1 cellular context compared by ENCODE assay signal in genomic region chr21:39385299-39386145, GRCh38.
TF ChIP-seq lines count a peak whose summit lies in the region.

No MANE protein-coding gene starts in this region.

TF ChIP-seq in HepG2, 621 proteins besides CTCF, POLR2A, EP300 and RAD21 (continued from another document and continues in another):
- TF ChIP-seq MZF1 (CRISPR knock-in tag; IDR thresholded peaks at IDR 0.05; ENCODE audit: borderline replicate concordance) (no peak), ZBTB26 (CRISPR knock-in tag; IDR thresholded peaks at IDR 0.05; ENCODE audit: borderline replicate concordance) (no peak), ZC3H4 (CRISPR knock-in tag; IDR thresholded peaks at IDR 0.05; ENCODE audit: borderline replicate concordance) (no peak), MLXIP (CRISPR knock-in tag; IDR thresholded peaks at IDR 0.05; ENCODE audit: borderline replicate concordance) (peak; percentile 100), CAMTA2 (CRISPR knock-in tag; IDR thresholded peaks at IDR 0.05; ENCODE audit: borderline replicate concordance) (no peak), ZNF75D (CRISPR knock-in tag; IDR thresholded peaks at IDR 0.05; ENCODE audit: borderline replicate concordance) (no peak), ETS1 (CRISPR knock-in tag; IDR thresholded peaks at IDR 0.05) (no peak), RAD51 (IDR thresholded peaks at IDR 0.05; ENCODE audit: borderline replicate concordance) (no peak), KDM6A (CRISPR knock-in tag; IDR thresholded peaks at IDR 0.05; ENCODE audit: low read depth) (peak; percentile 95), GABPB1 (CRISPR knock-in tag; IDR thresholded peaks at IDR 0.05) (peak; percentile 74; the same call in 1 of the 2 replicates), ZNF205 (CRISPR knock-in tag; IDR thresholded peaks at IDR 0.05) (peak; percentile 74), RXRB (CRISPR knock-in tag; IDR thresholded peaks at IDR 0.05; ENCODE audit: borderline replicate concordance) (peak; percentile 74), SAP130 (CRISPR knock-in tag; IDR thresholded peaks at IDR 0.05; ENCODE audit: low read depth) (peak; percentile 75), IKZF1 (IDR thresholded peaks at IDR 0.05) (no peak), DMTF1 (CRISPR knock-in tag; IDR thresholded peaks at IDR 0.05) (no peak), FOXP1 (IDR thresholded peaks at IDR 0.05) (no peak), FOXP1 (CRISPR knock-in tag; IDR thresholded peaks at IDR 0.05) (peak; percentile 36), ZNF292 (CRISPR knock-in tag; IDR thresholded peaks at IDR 0.05; ENCODE audit: borderline replicate concordance, low read depth) (no peak), ZNF121 (CRISPR knock-in tag; IDR thresholded peaks at IDR 0.05) (peak; percentile 73), ZHX2 (IDR thresholded peaks at IDR 0.05; ENCODE audit: low read depth) (peak; percentile 50; the same call in 1 of the 2 replicates), ZHX2 (CRISPR knock-in tag; IDR thresholded peaks at IDR 0.05; ENCODE audit: borderline replicate concordance) (no peak), SNAPC4 (CRISPR knock-in tag; IDR thresholded peaks at IDR 0.05) (no peak; the same call in 1 of the 2 replicates), NFIB (CRISPR knock-in tag; IDR thresholded peaks at IDR 0.05; ENCODE audit: borderline replicate concordance) (no peak), CSRNP1 (CRISPR knock-in tag; IDR thresholded peaks at IDR 0.05) (no peak), ZNF232 (CRISPR knock-in tag; IDR thresholded peaks at IDR 0.05; ENCODE audit: borderline replicate concordance) (0 out of 2 replicates have a peak, but pooled peaks have one; percentile 16), NFATC3 (CRISPR knock-in tag; IDR thresholded peaks at IDR 0.05) (no peak), ZNF331 (CRISPR knock-in tag; IDR thresholded peaks at IDR 0.05) (peak; percentile 60; the same call in 1 of the 2 replicates), DPF2 (CRISPR knock-in tag; IDR thresholded peaks at IDR 0.05; ENCODE audit: borderline replicate concordance, low read depth) (peak; percentile 65; the same call in 1 of the 2 replicates), ZNF776 (CRISPR knock-in tag; IDR thresholded peaks at IDR 0.05) (no peak), JARID2 (CRISPR knock-in tag; IDR thresholded peaks at IDR 0.05; ENCODE audit: insufficient replicate concordance) (peak; percentile 81), ZNF841 (CRISPR knock-in tag; IDR thresholded peaks at IDR 0.05; ENCODE audit: borderline replicate concordance) (no peak), ATF7 (IDR thresholded peaks at IDR 0.05) (no peak), ATF7 (CRISPR knock-in tag; IDR thresholded peaks at IDR 0.05) (0 out of 2 replicates have a peak, but pooled peaks have one; percentile 44), SMAD9 (CRISPR knock-in tag; IDR thresholded peaks at IDR 0.05) (no peak), ZNF557 (CRISPR knock-in tag; IDR thresholded peaks at IDR 0.05) (no peak), SMYD3 (CRISPR knock-in tag; IDR thresholded peaks at IDR 0.05) (no peak), WIZ (CRISPR knock-in tag; IDR thresholded peaks at IDR 0.05) (no peak), HIC2 (CRISPR knock-in tag; IDR thresholded peaks at IDR 0.05; ENCODE audit: low read depth) (peak; percentile 51), ZNF616 (CRISPR knock-in tag; IDR thresholded peaks at IDR 0.05; ENCODE audit: low read depth) (no peak), HOXA3 (CRISPR knock-in tag; IDR thresholded peaks at IDR 0.05) (peak; percentile 94)
